In the genomic region with DNA sequence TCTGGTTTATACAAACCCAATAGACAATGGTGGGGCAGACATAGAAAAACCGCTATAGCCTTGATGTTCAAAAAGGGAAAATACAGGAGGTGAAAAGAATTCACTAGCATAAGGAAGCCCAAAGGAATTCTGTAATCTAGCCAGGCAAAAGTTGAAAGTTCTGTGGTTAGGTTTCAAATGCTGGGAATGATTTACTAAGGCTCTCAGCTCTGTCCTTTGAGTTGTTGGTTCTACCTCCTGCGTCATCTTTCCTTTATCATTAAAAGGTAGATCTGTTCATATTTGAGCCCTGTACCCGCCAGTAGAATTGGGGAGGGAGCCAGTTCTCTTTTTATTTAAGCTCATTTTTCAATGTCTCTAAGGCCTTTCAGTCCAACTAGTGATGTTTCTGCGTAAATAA, we compare ENCODE assay signal across 8 cellular contexts.
"Had no signal": no experiment of that assay in that cellular context is flagged by ENCODE, and none has a peak within 500 bp of the region (broad histone marks: within the 10 kb centered on the region; RNA-seq: fewer than 3 reads in every experiment).

No MANE protein-coding gene starts in this region.

- ATAC-seq: HCT116, K562 had no signal

- H3K4me3 ChIP-seq: HAP-1, K562 had no signal

- DNase-seq: GOT3, H7, HFFc6, IMR-90, KG1 had no signal

- H3K36me3 ChIP-seq: HAP-1 had no signal

- H3K9me3 ChIP-seq: HAP-1 had no signal

- H3K4me1 ChIP-seq: HAP-1 had no signal

- H3K4me3 Mint-ChIP-seq: HFFc6 had no signal

- H3K27ac Mint-ChIP-seq: HFFc6 had no signal
